In genomic region chr20:13336308-13337089, GRCh38 we compare ENCODE assay signal across 10 cellular contexts.
DNase-seq lines count a peak whose midpoint lies in the region; ATAC-seq, FAIRE-seq and TF ChIP-seq lines count a peak whose summit lies in the region.
"Had no signal": no experiment of that assay in that cellular context is flagged by ENCODE, and none has a peak within 500 bp of the region (broad histone marks: within the 10 kb centered on the region; RNA-seq: fewer than 3 reads in every experiment).

No MANE protein-coding gene starts in this region.

- no peak overlapping the region for H3K4me2 ChIP-seq in Karpas-422 (ENCODE audit: low read depth, low read length, poor library complexity, severe bottlenecking)

- H2AFZ ChIP-seq in Karpas-422 (ENCODE audit: low read length), result no peak overlapping the region

- H3K4me1 ChIP-seq in Karpas-422 (ENCODE audit: low read length) (no peaks in the 10 kb centered on the region), kidney (ENCODE audit: control insufficient read depth in 1 of 2, insufficient read depth in 1 of 2, low read depth in 1 of 2, low read length in 2 of 2) (no peaks in the 10 kb centered on the region), prostate gland (replicated peaks) (no peaks in the 10 kb centered on the region)
- H3K4me1 ChIP-seq: upper lobe of right lung had no signal

- ATAC-seq in GM18520 (IDR thresholded peaks at IDR 0.05; ENCODE audit: unreplicated experiment), result peak; percentile 48
- ATAC-seq in GM21786 (IDR thresholded peaks at IDR 0.05; ENCODE audit: unreplicated experiment), result peak; percentile 62
- ATAC-seq: upper lobe of right lung had no signal

- H3K36me3 ChIP-seq in kidney epithelial cell (ENCODE audit: control insufficient read depth, insufficient read depth, low read length) (no peaks in the 10 kb centered on the region), Karpas-422 (ENCODE audit: insufficient read depth, low read length) (no peaks in the 10 kb centered on the region), kidney (ENCODE audit: control insufficient read depth in 1 of 2, insufficient read depth in 2 of 2, low read length in 2 of 2) (no peaks in the 10 kb centered on the region), prostate gland (no peaks in the 10 kb centered on the region)
- H3K36me3 ChIP-seq: upper lobe of right lung had no signal

- no peaks in the 10 kb centered on the region for H3K9me3 ChIP-seq in Karpas-422 (ENCODE audit: low read length)
- no peaks in the 10 kb centered on the region for H3K9me3 ChIP-seq in kidney (ENCODE audit: control insufficient read depth in 1 of 2, low read length in 2 of 2)
- no peaks in the 10 kb centered on the region for H3K9me3 ChIP-seq in prostate gland
- H3K9me3 ChIP-seq: upper lobe of right lung had no signal

- H3K27me3 ChIP-seq in kidney epithelial cell (ENCODE audit: control insufficient read depth, insufficient read depth, low read length), result no peaks in the 10 kb centered on the region
- H3K27me3 ChIP-seq in Karpas-422 (ENCODE audit: low read length), result no peaks in the 10 kb centered on the region
- no peaks in the 10 kb centered on the region for H3K27me3 ChIP-seq in prostate gland (replicated peaks; ENCODE audit: insufficient read depth)
- H3K27me3 ChIP-seq: upper lobe of right lung had no signal

- intact Hi-C loops in kidney (cut with DNase I) (no loop called here), prostate gland (cut with DNase I) (no loop called here)

- no peaks in the 10 kb centered on the region for H4K20me1 ChIP-seq in Karpas-422 (ENCODE audit: insufficient read depth, low read depth, low read length)

- TF ChIP-seq CTCF in kidney epithelial cell (IDR thresholded peaks at IDR 0.05; ENCODE audit: insufficient read depth, low read length, poor library complexity, severe bottlenecking), result no peak
- no peak for TF ChIP-seq CTCF in kidney (IDR thresholded peaks at IDR 0.05; ENCODE audit: borderline replicate concordance, extremely low read depth, insufficient read depth)
- no peak for TF ChIP-seq CTCF in prostate gland (IDR thresholded peaks at IDR 0.05)

- WGBS in prostate gland, result 80% methylated on average over 4 of the region's 4 CpGs

- FAIRE-seq in kidney (lab: Jason Lieb, UNC), result no peak

- TF ChIP-seq POLR2A in prostate gland (IDR thresholded peaks at IDR 0.05), result no peak

- H3K9ac ChIP-seq in Karpas-422 (ENCODE audit: low read length) (no peak overlapping the region), kidney (ENCODE audit: low read length in 2 of 2) (no peak overlapping the region)

- no peaks in the 10 kb centered on the region for H3K9me2 ChIP-seq in Karpas-422 (replicated peaks; ENCODE audit: insufficient read depth, low read length)

- DNase-seq in HT1080 (ENCODE audit: low read depth) (peak; percentile 26), kidney epithelial cell (ENCODE audit: low read depth) (peak; percentile 86), substantia nigra (lab: John Stamatoyannopoulos, UW) (no peak), Karpas-422 (no peak), kidney (no peak), prostate gland (ENCODE audit: low spot score) (no peak)
- DNase-seq: activated gamma-delta T cell, upper lobe of right lung had no signal

- no peaks in the 10 kb centered on the region for H3K79me2 ChIP-seq in Karpas-422 (ENCODE audit: low read length)

- H3K4me3 ChIP-seq in kidney epithelial cell (ENCODE audit: low read depth, low read length) (no peak overlapping the region), Karpas-422 (ENCODE audit: low read length) (no peak overlapping the region), kidney (ENCODE audit: low read length in 2 of 2) (no peak overlapping the region), prostate gland (no peak overlapping the region)
- H3K4me3 ChIP-seq: upper lobe of right lung had no signal

- H3K27ac ChIP-seq in substantia nigra (ENCODE audit: low read depth, low read length, poor library complexity, severe bottlenecking), result no peak overlapping the region
- no peak overlapping the region for H3K27ac ChIP-seq in Karpas-422 (ENCODE audit: low read length)
- H3K27ac ChIP-seq in kidney (ENCODE audit: low read depth in 2 of 2, low read length in 2 of 2), result no peak overlapping the region
- H3K27ac ChIP-seq in prostate gland, result no peak overlapping the region
- H3K27ac ChIP-seq: upper lobe of right lung had no signal

Comparison
In these comparisons a context has a peak if more than half of its experiments do, and no peak if none do; other contexts are left out.
1. DNase-seq: peak in HT1080 (single experiment) and kidney epithelial cell (single experiment); none in substantia nigra (0 of 49), Karpas-422 (single experiment), kidney (single experiment) and prostate gland (single experiment).